In genomic region chr9:79764377-79764776, GRCh38 we compare ENCODE assay signal across 9 cellular contexts.
DNase-seq lines count a peak whose midpoint lies in the region; ATAC-seq and TF ChIP-seq lines count a peak whose summit lies in the region.
"Had no signal": no experiment of that assay in that cellular context is flagged by ENCODE, and none has a peak within 500 bp of the region (broad histone marks: within the 10 kb centered on the region; RNA-seq: fewer than 3 reads in every experiment).

No MANE protein-coding gene starts in this region.

- H3K4me1 ChIP-seq in left lung (no peaks in the 10 kb centered on the region), transverse colon (peaks cover 0 to 6% (median 3%) of the 10 kb centered on the region in 4 donors)

- TF ChIP-seq CTCF in cardiac fibroblast (IDR thresholded peaks at IDR 0.05; ENCODE audit: low read depth, low read length) (no peak), left lung (IDR thresholded peaks at IDR 0.05) (no peak), transverse colon (IDR thresholded peaks at IDR 0.05) (no peak)

- 38% methylated on average over 3 of the region's 3 CpGs; no CpG with 5 or more reads in 1 of the 2 donors for WGBS in transverse colon (ENCODE audit: low coverage in 1 of 2), 2 donors

- in situ Hi-C loops in transverse colon (cut with MboI; ENCODE audit: low pct_ligation_motif_present in 1 of 4, low pct_unique_long_range_greater_than_20kb in 1 of 4, low sequenced_read_pairs in 3 of 4), result loop anchor here in 1 of 4 donors (25.0 kb wide), 1 partner anchor 173 kb away; no protein-coding TSS in a partner anchor

- H3K27me3 ChIP-seq in left lung (no peaks in the 10 kb centered on the region), transverse colon (no peaks in the 10 kb centered on the region)

- peak; percentile 45 for ATAC-seq in left lung
- ATAC-seq: GM12878 had no signal

- TF ChIP-seq POLR2A in transverse colon (IDR thresholded peaks at IDR 0.05), result no peak

- no peaks in the 10 kb centered on the region for H3K9me3 ChIP-seq in left lung
- no peaks in the 10 kb centered on the region for H3K9me3 ChIP-seq in transverse colon

- DNase-seq in HS-5 (ENCODE audit: low read depth) (peak; percentile 81), cardiac fibroblast (ENCODE audit: low read depth in 2 of 2) (peak; percentile 85 to 90), left lung (no peak), transverse colon (peak; percentile 38), head of caudate nucleus (no peak), DMS79 treated with DMSO at 0.1 percent for 48 hours (lab: John Stamatoyannopoulos, UW) (no peak), activated gamma-delta T cell (lab: John Stamatoyannopoulos, UW) (no peak)
- DNase-seq: NCI-H187 treated with DMSO at 0.1 percent for 48 hours had no signal

- no peak for TF ChIP-seq EP300 in transverse colon (IDR thresholded peaks at IDR 0.05; ENCODE audit: low read depth)

- intact Hi-C loops in left lung (cut with DNase I), result no loop called here
- intact Hi-C loops in transverse colon (cut with DNase I; ENCODE audit: low total_unique reads), result no loop called here
- intact Hi-C loops in head of caudate nucleus (cut with DNase I), result no loop called here

- H3K36me3 ChIP-seq in left lung (no peaks in the 10 kb centered on the region), transverse colon (no peaks in the 10 kb centered on the region)

- H3K27ac ChIP-seq in left lung (no peak overlapping the region), transverse colon (peak overlapping the region in 3 of 4 donors; percentile 22 to 35 (median 34))

- H3K4me3 ChIP-seq in cardiac fibroblast (replicated peaks in 1 of 2; ENCODE audit: low read depth in 2 of 2, low read length in 2 of 2) (no peak overlapping the region), left lung (no peak overlapping the region), transverse colon (no peak overlapping the region)
- H3K4me3 ChIP-seq: GM12878 had no signal

Comparison
In these comparisons a context has a peak if more than half of its experiments do, and no peak if none do; other contexts are left out.
1. DNase-seq: peak in HS-5 (single experiment), cardiac fibroblast (2 of 2) and transverse colon (single experiment); none in left lung (0 of 2), head of caudate nucleus (0 of 42), DMS79 treated with DMSO at 0.1 percent for 48 hours (single experiment) and activated gamma-delta T cell (single experiment).
2. H3K27ac ChIP-seq: peak in transverse colon (3 of 4); none in left lung (0 of 2).